Comparison of ENCODE assay signal across 17 cellular contexts in the genomic region with DNA sequence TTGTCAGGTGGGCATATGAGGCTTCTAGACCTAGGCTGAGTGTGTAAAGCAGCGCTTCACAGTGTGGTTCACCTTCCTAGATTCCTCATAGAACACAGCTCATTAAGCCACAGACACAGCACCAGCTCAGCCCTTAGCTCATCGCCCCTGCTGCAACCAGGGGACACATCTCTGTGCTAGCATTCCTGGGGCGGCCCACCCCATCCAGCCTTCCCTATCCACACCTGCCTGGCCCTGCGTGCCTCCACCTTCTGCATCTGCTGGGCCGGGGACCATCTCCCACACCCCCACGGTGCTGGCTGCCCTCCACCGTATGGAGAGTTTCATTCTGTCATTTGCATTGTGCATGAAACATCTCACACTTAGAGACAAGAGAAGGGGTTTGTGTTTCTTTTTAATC. TPM values are rescaled to one million over a fixed set of nuclear protein-coding genes. Genes with fewer than 3 reads are reported as not detected.
"Had no signal": no experiment of that assay in that cellular context is flagged by ENCODE, and none has a peak within 500 bp of the region (broad histone marks: within the 10 kb centered on the region; RNA-seq: fewer than 3 reads in every experiment).

No MANE protein-coding gene starts in this region.

- H3K4me3 ChIP-seq: hepatocyte, lower lobe of right lung, prostate gland, uterus had no signal

- H3K4me2 ChIP-seq: hepatocyte had no signal

- H3K27ac Mint-ChIP-seq: activated CD8-positive, alpha-beta T cell treated with anti-CD3 and anti-CD28 coated beads, Interleukin-2, amount 10 ng/mL, durations not matched to agents 7 days and 5 days; activated naive CD8-positive, alpha-beta T cell treated with anti-CD3 and anti-CD28 coated beads for 36 hours; naive B cell had no signal

- H3K36me3 ChIP-seq: prostate gland, uterus had no signal

- H3K4me3 Mint-ChIP-seq: activated CD8-positive, alpha-beta T cell treated with anti-CD3 and anti-CD28 coated beads, Interleukin-2, amount 10 ng/mL, durations not matched to agents 7 days and 5 days; activated naive CD8-positive, alpha-beta T cell treated with anti-CD3 and anti-CD28 coated beads for 36 hours; naive B cell had no signal

- DNase-seq: activated CD4-positive, alpha-beta T cell treated with anti-CD3 and anti-CD28 coated beads for 1 hour; activated CD8-positive, alpha-beta T cell treated with anti-CD3 and anti-CD28 coated beads, Interleukin-2, amount 10 ng/mL, durations not matched to agents 7 days and 5 days; activated gamma-delta T cell; activated naive CD8-positive, alpha-beta T cell treated with anti-CD3 and anti-CD28 coated beads for 36 hours; midbrain; naive B cell; stimulated activated CD4-positive, alpha-beta T cell treated with anti-CD3 and anti-CD28 coated beads, Interleukin-12 subunit alpha, Interleukin-12 subunit beta, amount 100 ng/mL, for 4 hours; stimulated activated naive CD4-positive, alpha-beta T cell treated with Interleukin-2 at 50 U/mL for 16 hours had no signal

- H3K27me3 Mint-ChIP-seq: activated naive CD8-positive, alpha-beta T cell treated with anti-CD3 and anti-CD28 coated beads for 36 hours; naive B cell had no signal

- H3K79me2 ChIP-seq: hepatocyte had no signal

- H3K27me3 ChIP-seq: hepatocyte, uterus had no signal

- H3K9me3 Mint-ChIP-seq: activated naive CD8-positive, alpha-beta T cell treated with anti-CD3 and anti-CD28 coated beads for 36 hours had no signal

- H3K4me1 ChIP-seq: lower lobe of right lung, prostate gland had no signal

- H3K27ac ChIP-seq: hepatocyte, lower lobe of right lung, prostate gland, uterus had no signal

- H3K36me3 Mint-ChIP-seq: activated naive CD8-positive, alpha-beta T cell treated with anti-CD3 and anti-CD28 coated beads for 36 hours had no signal

- ATAC-seq: activated CD8-positive, alpha-beta T cell treated with anti-CD3 and anti-CD28 coated beads, Interleukin-2, amount 10 ng/mL, durations not matched to agents 7 days and 5 days had no signal

- H2AFZ ChIP-seq: hepatocyte had no signal

- H3K4me1 Mint-ChIP-seq: naive B cell had no signal

- H3K9me3 ChIP-seq: lower lobe of right lung, prostate gland, uterus had no signal

RNA-seq across cellular contexts. Expression of gene PRSS38, which starts 35.8 kb away (rescaled TPM):
- total RNA-seq: activated CD8-positive, alpha-beta T cell treated with anti-CD3 and anti-CD28 coated beads, Interleukin-2, amount 10 ng/mL, durations not matched to agents 7 days and 5 days; activated naive CD8-positive, alpha-beta T cell treated with anti-CD3 and anti-CD28 coated beads for 36 hours; chondrocyte; dermis microvascular lymphatic vessel endothelial cell; hepatocyte; kidney epithelial cell; lower lobe of right lung; temporal lobe; uterus had no signal
- polyA plus RNA-seq: esophagus, hepatocyte had no signal
